1 cellular context compared by ENCODE assay signal in genomic region chr18:34283506-34283905, GRCh38.
TF ChIP-seq lines count a peak whose summit lies in the region.

No MANE protein-coding gene starts in this region.

TF ChIP-seq in GM12878, 131 proteins besides CTCF, POLR2A, EP300 and RAD21 (continued from another document):
- TF ChIP-seq ZNF592 (IDR thresholded peaks at IDR 0.05) (no peak), NR2C2 (IDR thresholded peaks at IDR 0.05; ENCODE audit: borderline replicate concordance, control insufficient read depth, insufficient read length, low read depth) (no peak), IRF5 (IDR thresholded peaks at IDR 0.05; ENCODE audit: borderline replicate concordance) (no peak), BCL3 (IDR thresholded peaks at IDR 0.05; ENCODE audit: borderline replicate concordance, insufficient read depth, low read depth, low read length, poor library complexity, severe bottlenecking) (no peak), CBX5 (IDR thresholded peaks at IDR 0.05; ENCODE audit: low read depth) (no peak), HSF1 (IDR thresholded peaks at IDR 0.05; ENCODE audit: low read depth, low read length) (no peak), PKNOX1 (IDR thresholded peaks at IDR 0.05) (no peak), SP1 (IDR thresholded peaks at IDR 0.05; ENCODE audit: low read depth, low read length) (no peak), NRF1 (conservative IDR thresholded peaks at IDR 0.05; ENCODE audit: low read depth, low read length) (no peak), TBL1XR1 (IDR thresholded peaks at IDR 0.05; ENCODE audit: low read depth, low read length) (no peak), SREBF1 (IDR thresholded peaks at IDR 0.05; ENCODE audit: low read length) (no peak), MEF2A (IDR thresholded peaks at IDR 0.05; ENCODE audit: insufficient read depth, low read depth, low read length) (no peak), NFIC (IDR thresholded peaks at IDR 0.05; ENCODE audit: low read depth, low read length) (no peak), TAF1 (IDR thresholded peaks at IDR 0.05; ENCODE audit: borderline replicate concordance, low read depth, low read length) (no peak), KLF5 (IDR thresholded peaks at IDR 0.05; ENCODE audit: partially characterized antibody) (no peak), ZSCAN29 (IDR thresholded peaks at IDR 0.05) (no peak)
